Comparison of ENCODE assay signal across 8 cellular contexts in genomic region chr13:110138009-110138699, GRCh38.
A peak's percentile ranks its signal among the peaks of the same experiment; 100 is the strongest.
DNase-seq lines count a peak whose midpoint lies in the region; ATAC-seq, FAIRE-seq and TF ChIP-seq lines count a peak whose summit lies in the region.

No MANE protein-coding gene starts in this region.

- H3K27ac ChIP-seq in HUES48 (ENCODE audit: low read depth, low read length): peak overlapping the region; percentile 82
- H3K27ac ChIP-seq in pancreas: peak overlapping the region; percentile 46 to 82 (median 76)
- H3K27ac ChIP-seq in tibial nerve: peak overlapping the region in 2 of 4 donors; percentile 22 to 69

- ATAC-seq in GM21447 (IDR thresholded peaks at IDR 0.05; ENCODE audit: unreplicated experiment) (peak; percentile 76), Right ventricle myocardium inferior (peak; percentile 52), pancreas (peak; percentile 90 to 92 (median 90))

- TF ChIP-seq POLR2A in tibial nerve (IDR thresholded peaks at IDR 0.05): no peak

- H3K27ac Mint-ChIP-seq in activated naive CD4-positive, alpha-beta T cell treated with anti-CD3 and anti-CD28 coated beads, Interleukin-2, amount 50 U/mL, for 24 hours: peak overlapping the region; percentile 59

- no peaks in the 10 kb centered on the region for H3K36me3 Mint-ChIP-seq in activated naive CD4-positive, alpha-beta T cell treated with anti-CD3 and anti-CD28 coated beads, Interleukin-2, amount 50 U/mL, for 24 hours

- peak overlapping the region; percentile 50 for H3K9ac ChIP-seq in HUES48 (ENCODE audit: low read depth, low read length)

- peak overlapping the region; percentile 80 for H3K4me3 Mint-ChIP-seq in activated naive CD4-positive, alpha-beta T cell treated with anti-CD3 and anti-CD28 coated beads, Interleukin-2, amount 50 U/mL, for 24 hours

- peaks cover 13% of the 10 kb centered on the region for H3K9me3 Mint-ChIP-seq in activated naive CD4-positive, alpha-beta T cell treated with anti-CD3 and anti-CD28 coated beads, Interleukin-2, amount 50 U/mL, for 24 hours

- peaks cover 17% of the 10 kb centered on the region for H3K27me3 Mint-ChIP-seq in activated naive CD4-positive, alpha-beta T cell treated with anti-CD3 and anti-CD28 coated beads, Interleukin-2, amount 50 U/mL, for 24 hours

- no peak for FAIRE-seq in pancreas (lab: Jason Lieb, UNC)

- H3K4me3 ChIP-seq in HUES48 (ENCODE audit: low read depth, low read length) (peak overlapping the region; percentile 85), pancreas (peak overlapping the region; percentile 57 to 62 (median 60)), tibial nerve (peak overlapping the region; percentile 34 to 62 (median 44))

- TF ChIP-seq CTCF in pancreas (IDR thresholded peaks at IDR 0.05) (no peak), tibial nerve (IDR thresholded peaks at IDR 0.05) (peak in 1 of 5 experiments; percentile 6)

- H3K9me3 ChIP-seq in HUES48 (ENCODE audit: control insufficient read depth, insufficient read depth, low read length): no peaks in the 10 kb centered on the region
- no peaks in the 10 kb centered on the region for H3K9me3 ChIP-seq in pancreas
- peaks cover 0 to 6% (median 0%) of the 10 kb centered on the region in 4 donors for H3K9me3 ChIP-seq in tibial nerve

- H3K27me3 ChIP-seq in HUES48 (ENCODE audit: control insufficient read depth, insufficient read depth, low read length) (peaks cover 24% of the 10 kb centered on the region), pancreas (no peaks in the 10 kb centered on the region), tibial nerve (no peaks in the 10 kb centered on the region)

- intact Hi-C loops in Right ventricle myocardium inferior (cut with DNase I): loop anchor here (5.0 to 10.0 kb wide), 2 partner anchors 993 to 1176 kb away; no protein-coding TSS in a partner anchor
- intact Hi-C loops in pancreas (cut with DNase I): no loop called here

- 1% methylated on average over 40 to 60 of the region's 60 CpGs for WGBS in pancreas, 2 donors
- WGBS in tibial nerve, 2 donors: 1% methylated on average over 37 to 51 of the region's 60 CpGs

- peak; percentile 39 to 70 for TF ChIP-seq EP300 in tibial nerve (IDR thresholded peaks at IDR 0.05)

- peaks cover 40% of the 10 kb centered on the region for H3K4me1 ChIP-seq in HUES48 (ENCODE audit: control insufficient read depth, insufficient read depth, low read length)
- H3K4me1 ChIP-seq in pancreas: no peaks in the 10 kb centered on the region
- H3K4me1 ChIP-seq in tibial nerve: peaks cover 0 to 22% (median 3%) of the 10 kb centered on the region in 4 donors

- no peaks in the 10 kb centered on the region for H3K36me3 ChIP-seq in HUES48 (ENCODE audit: control insufficient read depth, insufficient read depth, low read length)
- no peaks in the 10 kb centered on the region for H3K36me3 ChIP-seq in pancreas
- no peaks in the 10 kb centered on the region for H3K36me3 ChIP-seq in tibial nerve

- DNase-seq in COR-L47 (lab: John Stamatoyannopoulos, UW) (peak; percentile 91), SIG-M5 treated with dmso at 0.1 percent for 504 hours (lab: John Stamatoyannopoulos, UW; ENCODE audit: unreplicated experiment) (peak; percentile 93), Right ventricle myocardium inferior (ENCODE audit: missing footprints) (peak; percentile 93), pancreas (peak; percentile 57 to 80 (median 68)), tibial nerve (ENCODE audit: low spot score in 2 of 2) (peak in 1 of 2 donors; percentile 43)

- peaks cover 10% of the 10 kb centered on the region for H3K4me1 Mint-ChIP-seq in activated naive CD4-positive, alpha-beta T cell treated with anti-CD3 and anti-CD28 coated beads, Interleukin-2, amount 50 U/mL, for 24 hours
